1 cellular context compared by ENCODE assay signal in the genomic region with DNA sequence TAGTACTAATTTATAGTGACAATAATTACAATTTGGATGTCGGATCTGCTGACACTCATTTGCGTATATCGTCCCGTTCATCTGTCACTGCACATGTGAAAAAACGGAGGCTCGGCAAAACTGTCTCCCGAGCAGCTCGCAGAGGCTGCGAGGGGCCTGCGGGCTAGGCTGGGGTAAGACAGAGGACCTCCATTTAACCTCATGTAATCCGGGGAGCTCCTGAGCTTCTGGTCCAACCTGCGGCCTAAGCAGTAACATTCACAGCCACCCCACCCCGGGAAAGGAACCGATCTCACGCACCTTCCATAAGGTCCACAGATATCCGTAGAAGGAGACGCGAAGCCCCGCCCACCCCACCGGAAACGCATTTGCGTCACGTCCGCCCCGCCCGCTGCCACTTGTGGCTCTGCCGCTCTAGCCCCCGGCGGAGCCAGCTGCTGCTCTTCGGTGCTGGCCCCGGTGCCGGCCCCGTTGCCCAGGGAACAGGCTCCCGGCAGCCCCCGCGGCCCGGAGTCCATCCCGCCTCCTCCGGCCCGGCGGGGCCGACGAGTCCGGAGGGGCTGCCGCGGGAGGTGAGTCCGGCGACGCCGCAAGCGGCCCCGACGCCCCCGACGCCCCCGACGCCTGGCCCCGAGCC.
A peak's percentile ranks its signal among the peaks of the same experiment; 100 is the strongest.
TF ChIP-seq lines count a peak whose summit lies in the region.

A gene (minus strand): TSS at position 346 of the 637 bp plus-strand sequence. CDS start 39 bp downstream, at position 307.
A gene with protein sequence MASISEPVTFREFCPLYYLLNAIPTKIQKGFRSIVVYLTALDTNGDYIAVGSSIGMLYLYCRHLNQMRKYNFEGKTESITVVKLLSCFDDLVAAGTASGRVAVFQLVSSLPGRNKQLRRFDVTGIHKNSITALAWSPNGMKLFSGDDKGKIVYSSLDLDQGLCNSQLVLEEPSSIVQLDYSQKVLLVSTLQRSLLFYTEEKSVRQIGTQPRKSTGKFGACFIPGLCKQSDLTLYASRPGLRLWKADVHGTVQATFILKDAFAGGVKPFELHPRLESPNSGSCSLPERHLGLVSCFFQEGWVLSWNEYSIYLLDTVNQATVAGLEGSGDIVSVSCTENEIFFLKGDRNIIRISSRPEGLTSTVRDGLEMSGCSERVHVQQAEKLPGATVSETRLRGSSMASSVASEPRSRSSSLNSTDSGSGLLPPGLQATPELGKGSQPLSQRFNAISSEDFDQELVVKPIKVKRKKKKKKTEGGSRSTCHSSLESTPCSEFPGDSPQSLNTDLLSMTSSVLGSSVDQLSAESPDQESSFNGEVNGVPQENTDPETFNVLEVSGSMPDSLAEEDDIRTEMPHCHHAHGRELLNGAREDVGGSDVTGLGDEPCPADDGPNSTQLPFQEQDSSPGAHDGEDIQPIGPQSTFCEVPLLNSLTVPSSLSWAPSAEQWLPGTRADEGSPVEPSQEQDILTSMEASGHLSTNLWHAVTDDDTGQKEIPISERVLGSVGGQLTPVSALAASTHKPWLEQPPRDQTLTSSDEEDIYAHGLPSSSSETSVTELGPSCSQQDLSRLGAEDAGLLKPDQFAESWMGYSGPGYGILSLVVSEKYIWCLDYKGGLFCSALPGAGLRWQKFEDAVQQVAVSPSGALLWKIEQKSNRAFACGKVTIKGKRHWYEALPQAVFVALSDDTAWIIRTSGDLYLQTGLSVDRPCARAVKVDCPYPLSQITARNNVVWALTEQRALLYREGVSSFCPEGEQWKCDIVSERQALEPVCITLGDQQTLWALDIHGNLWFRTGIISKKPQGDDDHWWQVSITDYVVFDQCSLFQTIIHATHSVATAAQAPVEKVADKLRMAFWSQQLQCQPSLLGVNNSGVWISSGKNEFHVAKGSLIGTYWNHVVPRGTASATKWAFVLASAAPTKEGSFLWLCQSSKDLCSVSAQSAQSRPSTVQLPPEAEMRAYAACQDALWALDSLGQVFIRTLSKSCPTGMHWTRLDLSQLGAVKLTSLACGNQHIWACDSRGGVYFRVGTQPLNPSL (N-terminal part only) (plus strand): TSS at position 397 of the 637 bp plus-strand sequence. CDS start 13,781 bp downstream, outside the sequence.

TF ChIP-seq in K562, 482 proteins besides CTCF, POLR2A, EP300 and RAD21 (continued from another document and continues in another):
- TF ChIP-seq, protein P1, sequence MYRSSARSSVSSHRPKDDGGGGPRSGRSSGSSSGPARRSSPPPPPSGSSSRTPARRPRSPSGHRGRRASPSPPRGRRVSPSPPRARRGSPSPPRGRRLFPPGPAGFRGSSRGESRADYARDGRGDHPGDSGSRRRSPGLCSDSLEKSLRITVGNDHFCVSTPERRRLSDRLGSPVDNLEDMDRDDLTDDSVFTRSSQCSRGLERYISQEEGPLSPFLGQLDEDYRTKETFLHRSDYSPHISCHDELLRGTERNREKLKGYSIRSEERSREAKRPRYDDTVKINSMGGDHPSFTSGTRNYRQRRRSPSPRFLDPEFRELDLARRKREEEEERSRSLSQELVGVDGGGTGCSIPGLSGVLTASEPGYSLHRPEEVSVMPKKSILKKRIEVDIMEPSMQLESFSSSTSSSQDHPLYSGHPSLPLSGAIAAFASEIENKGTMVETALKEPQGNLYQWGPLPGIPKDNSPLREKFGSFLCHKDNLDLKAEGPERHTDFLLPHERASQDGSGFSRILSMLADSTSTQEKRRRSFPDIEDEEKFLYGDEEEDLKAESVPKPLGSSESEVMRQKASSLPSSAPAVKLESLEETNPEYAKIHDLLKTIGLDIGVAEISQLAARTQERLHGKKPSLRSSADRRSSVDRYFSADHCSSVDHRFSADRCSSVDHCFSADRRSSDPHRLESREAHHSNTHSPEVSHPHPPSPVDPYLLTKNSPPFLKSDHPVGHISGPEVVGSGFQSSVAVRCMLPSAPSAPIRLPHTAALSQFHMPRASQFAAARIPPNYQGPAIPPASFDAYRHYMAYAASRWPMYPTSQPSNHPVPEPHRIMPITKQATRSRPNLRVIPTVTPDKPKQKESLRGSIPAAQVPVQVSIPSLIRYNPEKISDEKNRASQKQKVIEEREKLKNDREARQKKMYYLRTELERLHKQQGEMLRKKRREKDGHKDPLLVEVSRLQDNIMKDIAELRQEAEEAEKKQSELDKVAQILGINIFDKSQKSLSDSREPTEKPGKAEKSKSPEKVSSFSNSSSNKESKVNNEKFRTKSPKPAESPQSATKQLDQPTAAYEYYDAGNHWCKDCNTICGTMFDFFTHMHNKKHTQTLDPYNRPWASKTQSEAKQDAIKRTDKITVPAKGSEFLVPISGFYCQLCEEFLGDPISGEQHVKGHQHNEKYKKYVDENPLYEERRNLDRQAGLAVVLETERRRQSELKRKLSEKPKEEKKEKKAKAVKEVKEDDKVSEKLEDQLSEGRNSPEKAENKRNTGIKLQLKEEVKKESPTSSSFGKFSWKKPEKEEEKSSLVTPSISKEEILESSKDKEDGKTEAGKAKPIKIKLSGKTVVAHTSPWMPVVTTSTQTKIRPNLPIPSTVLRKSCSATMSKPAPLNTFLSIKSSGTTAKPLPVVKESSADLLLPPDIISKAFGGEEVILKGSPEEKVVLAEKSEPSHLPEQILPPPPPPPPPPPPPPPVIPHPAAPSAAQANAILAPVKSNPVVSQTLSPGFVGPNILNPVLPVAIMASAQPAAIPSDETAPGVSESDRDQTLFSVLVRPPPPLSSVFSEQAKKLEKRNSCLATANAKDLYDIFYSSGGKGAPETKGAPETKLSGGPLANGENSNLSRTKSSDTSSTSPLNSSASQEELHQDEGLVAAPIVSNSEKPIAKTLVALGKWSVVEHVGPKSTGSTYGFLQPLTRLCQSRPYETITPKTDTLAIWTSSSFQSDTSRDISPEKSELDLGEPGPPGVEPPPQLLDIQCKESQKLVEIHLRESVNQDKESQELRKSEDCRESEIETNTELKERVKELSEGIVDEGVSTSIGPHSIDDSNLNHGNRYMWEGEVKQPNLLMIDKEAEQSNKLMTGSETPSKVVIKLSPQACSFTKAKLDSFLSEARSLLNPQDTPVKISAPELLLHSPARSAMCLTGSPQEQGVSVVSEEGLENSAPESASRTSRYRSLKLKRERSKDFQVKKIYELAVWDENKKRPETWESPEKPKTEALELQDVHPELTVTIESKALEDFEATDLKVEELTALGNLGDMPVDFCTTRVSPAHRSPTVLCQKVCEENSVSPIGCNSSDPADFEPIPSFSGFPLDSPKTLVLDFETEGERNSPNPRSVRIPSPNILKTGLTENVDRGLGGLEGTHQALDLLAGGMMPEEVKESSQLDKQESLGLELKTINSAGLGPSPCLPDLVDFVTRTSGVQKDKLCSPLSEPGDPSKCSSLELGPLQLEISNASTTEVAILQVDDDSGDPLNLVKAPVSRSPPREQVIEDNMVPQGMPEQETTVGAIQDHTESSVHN (IDR thresholded peaks at IDR 0.05; ENCODE audit: borderline replicate concordance in 1 of 2, low read depth in 1 of 2): no peak
- no peak for TF ChIP-seq ZNF347 (CRISPR knock-in tag; IDR thresholded peaks at IDR 0.05; ENCODE audit: low read depth)
- no peak for TF ChIP-seq ATF1 (CRISPR knock-in tag; IDR thresholded peaks at IDR 0.05)
- TF ChIP-seq ATF1 (tag; IDR thresholded peaks at IDR 0.05): peak; percentile 53
- no peak for TF ChIP-seq SMAD2 (IDR thresholded peaks at IDR 0.05; ENCODE audit: low read depth, low read length)
- TF ChIP-seq PHTF2 (CRISPR knock-in tag; IDR thresholded peaks at IDR 0.05): no peak
- peak; percentile 88 for TF ChIP-seq RFX1 (IDR thresholded peaks at IDR 0.05)
- no peak for TF ChIP-seq FOXP1 (CRISPR knock-in tag; IDR thresholded peaks at IDR 0.05)
- TF ChIP-seq STAT5A (IDR thresholded peaks at IDR 0.05; ENCODE audit: borderline replicate concordance, low read length): no peak
- no peak for TF ChIP-seq ZNF431 (CRISPR knock-in tag; IDR thresholded peaks at IDR 0.05)
- peak; percentile 30; the same call in 1 of the 2 replicates for TF ChIP-seq POLR2H (tag; IDR thresholded peaks at IDR 0.05; ENCODE audit: low read depth)
- no peak for TF ChIP-seq ZNF561 (CRISPR knock-in tag; conservative IDR thresholded peaks at IDR 0.05)
- peak; percentile 64; the same call in 1 of the 2 replicates for TF ChIP-seq PHF8 (IDR thresholded peaks at IDR 0.05; ENCODE audit: borderline replicate concordance, low read length)
- TF ChIP-seq, protein P2, sequence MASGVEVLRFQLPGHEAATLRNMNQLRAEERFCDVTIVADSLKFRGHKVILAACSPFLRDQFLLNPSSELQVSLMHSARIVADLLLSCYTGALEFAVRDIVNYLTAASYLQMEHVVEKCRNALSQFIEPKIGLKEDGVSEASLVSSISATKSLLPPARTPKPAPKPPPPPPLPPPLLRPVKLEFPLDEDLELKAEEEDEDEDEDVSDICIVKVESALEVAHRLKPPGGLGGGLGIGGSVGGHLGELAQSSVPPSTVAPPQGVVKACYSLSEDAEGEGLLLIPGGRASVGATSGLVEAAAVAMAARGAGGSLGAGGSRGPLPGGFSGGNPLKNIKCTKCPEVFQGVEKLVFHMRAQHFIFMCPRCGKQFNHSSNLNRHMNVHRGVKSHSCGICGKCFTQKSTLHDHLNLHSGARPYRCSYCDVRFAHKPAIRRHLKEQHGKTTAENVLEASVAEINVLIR (CRISPR knock-in tag; IDR thresholded peaks at IDR 0.05): peak; percentile 51; the same call in 1 of the 2 replicates
- TF ChIP-seq, protein P3, sequence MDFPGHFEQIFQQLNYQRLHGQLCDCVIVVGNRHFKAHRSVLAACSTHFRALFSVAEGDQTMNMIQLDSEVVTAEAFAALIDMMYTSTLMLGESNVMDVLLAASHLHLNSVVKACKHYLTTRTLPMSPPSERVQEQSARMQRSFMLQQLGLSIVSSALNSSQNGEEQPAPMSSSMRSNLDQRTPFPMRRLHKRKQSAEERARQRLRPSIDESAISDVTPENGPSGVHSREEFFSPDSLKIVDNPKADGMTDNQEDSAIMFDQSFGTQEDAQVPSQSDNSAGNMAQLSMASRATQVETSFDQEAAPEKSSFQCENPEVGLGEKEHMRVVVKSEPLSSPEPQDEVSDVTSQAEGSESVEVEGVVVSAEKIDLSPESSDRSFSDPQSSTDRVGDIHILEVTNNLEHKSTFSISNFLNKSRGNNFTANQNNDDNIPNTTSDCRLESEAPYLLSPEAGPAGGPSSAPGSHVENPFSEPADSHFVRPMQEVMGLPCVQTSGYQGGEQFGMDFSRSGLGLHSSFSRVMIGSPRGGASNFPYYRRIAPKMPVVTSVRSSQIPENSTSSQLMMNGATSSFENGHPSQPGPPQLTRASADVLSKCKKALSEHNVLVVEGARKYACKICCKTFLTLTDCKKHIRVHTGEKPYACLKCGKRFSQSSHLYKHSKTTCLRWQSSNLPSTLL (IDR thresholded peaks at IDR 0.05): no peak
- no peak for TF ChIP-seq ZNF212 (CRISPR knock-in tag; IDR thresholded peaks at IDR 0.05)
- no peak for TF ChIP-seq MTA2 (IDR thresholded peaks at IDR 0.05; ENCODE audit: low read depth)
- TF ChIP-seq ZKSCAN8 (CRISPR knock-in tag; IDR thresholded peaks at IDR 0.05): no peak
- no peak for TF ChIP-seq ZNF695 (CRISPR knock-in tag; IDR thresholded peaks at IDR 0.05)
- no peak for TF ChIP-seq STAT5B (CRISPR knock-in tag; IDR thresholded peaks at IDR 0.05)
- TF ChIP-seq ETV1 (tag; conservative IDR thresholded peaks at IDR 0.05; ENCODE audit: low read depth): no peak
- TF ChIP-seq, protein P4, sequence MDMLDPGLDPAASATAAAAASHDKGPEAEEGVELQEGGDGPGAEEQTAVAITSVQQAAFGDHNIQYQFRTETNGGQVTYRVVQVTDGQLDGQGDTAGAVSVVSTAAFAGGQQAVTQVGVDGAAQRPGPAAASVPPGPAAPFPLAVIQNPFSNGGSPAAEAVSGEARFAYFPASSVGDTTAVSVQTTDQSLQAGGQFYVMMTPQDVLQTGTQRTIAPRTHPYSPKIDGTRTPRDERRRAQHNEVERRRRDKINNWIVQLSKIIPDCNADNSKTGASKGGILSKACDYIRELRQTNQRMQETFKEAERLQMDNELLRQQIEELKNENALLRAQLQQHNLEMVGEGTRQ (CRISPR knock-in tag; IDR thresholded peaks at IDR 0.05): no peak
- TF ChIP-seq, protein P5, sequence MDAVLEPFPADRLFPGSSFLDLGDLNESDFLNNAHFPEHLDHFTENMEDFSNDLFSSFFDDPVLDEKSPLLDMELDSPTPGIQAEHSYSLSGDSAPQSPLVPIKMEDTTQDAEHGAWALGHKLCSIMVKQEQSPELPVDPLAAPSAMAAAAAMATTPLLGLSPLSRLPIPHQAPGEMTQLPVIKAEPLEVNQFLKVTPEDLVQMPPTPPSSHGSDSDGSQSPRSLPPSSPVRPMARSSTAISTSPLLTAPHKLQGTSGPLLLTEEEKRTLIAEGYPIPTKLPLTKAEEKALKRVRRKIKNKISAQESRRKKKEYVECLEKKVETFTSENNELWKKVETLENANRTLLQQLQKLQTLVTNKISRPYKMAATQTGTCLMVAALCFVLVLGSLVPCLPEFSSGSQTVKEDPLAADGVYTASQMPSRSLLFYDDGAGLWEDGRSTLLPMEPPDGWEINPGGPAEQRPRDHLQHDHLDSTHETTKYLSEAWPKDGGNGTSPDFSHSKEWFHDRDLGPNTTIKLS (IDR thresholded peaks at IDR 0.05; ENCODE audit: borderline replicate concordance, low read depth): no peak
- TF ChIP-seq, protein P6, sequence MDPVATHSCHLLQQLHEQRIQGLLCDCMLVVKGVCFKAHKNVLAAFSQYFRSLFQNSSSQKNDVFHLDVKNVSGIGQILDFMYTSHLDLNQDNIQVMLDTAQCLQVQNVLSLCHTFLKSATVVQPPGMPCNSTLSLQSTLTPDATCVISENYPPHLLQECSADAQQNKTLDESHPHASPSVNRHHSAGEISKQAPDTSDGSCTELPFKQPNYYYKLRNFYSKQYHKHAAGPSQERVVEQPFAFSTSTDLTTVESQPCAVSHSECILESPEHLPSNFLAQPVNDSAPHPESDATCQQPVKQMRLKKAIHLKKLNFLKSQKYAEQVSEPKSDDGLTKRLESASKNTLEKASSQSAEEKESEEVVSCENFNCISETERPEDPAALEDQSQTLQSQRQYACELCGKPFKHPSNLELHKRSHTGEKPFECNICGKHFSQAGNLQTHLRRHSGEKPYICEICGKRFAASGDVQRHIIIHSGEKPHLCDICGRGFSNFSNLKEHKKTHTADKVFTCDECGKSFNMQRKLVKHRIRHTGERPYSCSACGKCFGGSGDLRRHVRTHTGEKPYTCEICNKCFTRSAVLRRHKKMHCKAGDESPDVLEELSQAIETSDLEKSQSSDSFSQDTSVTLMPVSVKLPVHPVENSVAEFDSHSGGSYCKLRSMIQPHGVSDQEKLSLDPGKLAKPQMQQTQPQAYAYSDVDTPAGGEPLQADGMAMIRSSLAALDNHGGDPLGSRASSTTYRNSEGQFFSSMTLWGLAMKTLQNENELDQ (CRISPR knock-in tag; IDR thresholded peaks at IDR 0.05; ENCODE audit: borderline replicate concordance): no peak
- no peak for TF ChIP-seq ARID2 (IDR thresholded peaks at IDR 0.05)
- no peak for TF ChIP-seq ETV6 (IDR thresholded peaks at IDR 0.05; ENCODE audit: borderline replicate concordance in 1 of 2, low read depth in 2 of 2, low read length in 1 of 2)
- no peak for TF ChIP-seq ETV6 (CRISPR knock-in tag; IDR thresholded peaks at IDR 0.05; ENCODE audit: borderline replicate concordance)
- TF ChIP-seq, protein P7, sequence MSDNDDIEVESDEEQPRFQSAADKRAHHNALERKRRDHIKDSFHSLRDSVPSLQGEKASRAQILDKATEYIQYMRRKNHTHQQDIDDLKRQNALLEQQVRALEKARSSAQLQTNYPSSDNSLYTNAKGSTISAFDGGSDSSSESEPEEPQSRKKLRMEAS (CRISPR knock-in tag; IDR thresholded peaks at IDR 0.05): no peak
- TF ChIP-seq, protein P8, sequence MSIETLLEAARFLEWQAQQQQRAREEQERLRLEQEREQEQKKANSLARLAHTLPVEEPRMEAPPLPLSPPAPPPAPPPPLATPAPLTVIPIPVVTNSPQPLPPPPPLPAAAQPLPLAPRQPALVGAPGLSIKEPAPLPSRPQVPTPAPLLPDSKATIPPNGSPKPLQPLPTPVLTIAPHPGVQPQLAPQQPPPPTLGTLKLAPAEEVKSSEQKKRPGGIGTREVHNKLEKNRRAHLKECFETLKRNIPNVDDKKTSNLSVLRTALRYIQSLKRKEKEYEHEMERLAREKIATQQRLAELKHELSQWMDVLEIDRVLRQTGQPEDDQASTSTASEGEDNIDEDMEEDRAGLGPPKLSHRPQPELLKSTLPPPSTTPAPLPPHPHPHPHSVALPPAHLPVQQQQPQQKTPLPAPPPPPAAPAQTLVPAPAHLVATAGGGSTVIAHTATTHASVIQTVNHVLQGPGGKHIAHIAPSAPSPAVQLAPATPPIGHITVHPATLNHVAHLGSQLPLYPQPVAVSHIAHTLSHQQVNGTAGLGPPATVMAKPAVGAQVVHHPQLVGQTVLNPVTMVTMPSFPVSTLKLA (conservative IDR thresholded peaks at IDR 0.05): peak; percentile 41 to 65
- TF ChIP-seq JUNB (CRISPR knock-in tag; conservative IDR thresholded peaks at IDR 0.05): no peak
